8 cellular contexts compared by ENCODE assay signal in genomic region chr12:95073698-95074520, GRCh38. TPM values are rescaled to one million over a fixed set of nuclear protein-coding genes. Genes with fewer than 3 reads are reported as not detected.
DNase-seq lines count a peak whose midpoint lies in the region; ATAC-seq and TF ChIP-seq lines count a peak whose summit lies in the region.

No MANE protein-coding gene starts in this region.

- no peak for DNase-seq in GM13976 (ENCODE audit: low spot score)
- no peak for DNase-seq in SJCRH30
- DNase-seq in fibroblast of lung (ENCODE audit: low read depth in 2 of 2), result no peak
- DNase-seq in skeletal muscle cell (ENCODE audit: low read depth), result no peak
- no peak for DNase-seq in activated gamma-delta T cell (lab: John Stamatoyannopoulos, UW)
- DNase-seq in superior temporal gyrus (ENCODE audit: extremely low spot score), result no peak
- no peak for DNase-seq in 8988T

- H3K27ac ChIP-seq in SJCRH30 (no peak overlapping the region), fibroblast of lung (ENCODE audit: insufficient read depth, low read length) (no peak overlapping the region)

- peak; percentile 84 for TF ChIP-seq CTCF in GM13976 (IDR thresholded peaks at IDR 0.05; ENCODE audit: borderline replicate concordance, control extremely low read depth, extremely low read depth, insufficient read depth, missing control alignments)
- peak; percentile 70 to 87 for TF ChIP-seq CTCF in fibroblast of lung (conservative IDR thresholded peaks at IDR 0.05 in 1 of 2, IDR thresholded peaks at IDR 0.05 in 1 of 2; ENCODE audit: low read depth in 1 of 2, low read length in 2 of 2)

- H3K27me3 ChIP-seq in SJCRH30 (no peaks in the 10 kb centered on the region), fibroblast of lung (ENCODE audit: control insufficient read depth, insufficient read depth, low read length) (no peaks in the 10 kb centered on the region)

- no peaks in the 10 kb centered on the region for H4K20me1 ChIP-seq in fibroblast of lung (ENCODE audit: control insufficient read depth, extremely low read depth, insufficient read depth, low read length)

- H3K4me3 ChIP-seq in SJCRH30, result peak overlapping the region; percentile 92
- H3K4me3 ChIP-seq in fibroblast of lung (replicated peaks in 1 of 4; ENCODE audit: control extremely low read depth in 1 of 4, insufficient read depth in 1 of 4, low read depth in 3 of 4, low read length in 4 of 4), result peak overlapping the region in 2 of 4 experiments; percentile 85 to 93
- H3K4me3 ChIP-seq in skeletal muscle cell (ENCODE audit: low read depth, low read length), result peak overlapping the region; percentile 88

- no peak overlapping the region for H2AFZ ChIP-seq in fibroblast of lung (ENCODE audit: low read length)

- H3K36me3 ChIP-seq in SJCRH30, result no peaks in the 10 kb centered on the region
- H3K36me3 ChIP-seq in fibroblast of lung (ENCODE audit: control insufficient read depth, insufficient read depth, low read length), result no peaks in the 10 kb centered on the region

- H3K9me3 ChIP-seq in SJCRH30 (replicated peaks) (no peaks in the 10 kb centered on the region), fibroblast of lung (ENCODE audit: control insufficient read depth, insufficient read depth, low read depth, low read length) (no peaks in the 10 kb centered on the region)

- peaks cover 13% of the 10 kb centered on the region for H3K79me2 ChIP-seq in fibroblast of lung (ENCODE audit: control insufficient read depth, insufficient read depth, low read length)

- no peak overlapping the region for H3K4me2 ChIP-seq in fibroblast of lung (ENCODE audit: extremely low read depth, insufficient read depth, low read length)

- H3K4me1 ChIP-seq in SJCRH30, result no peaks in the 10 kb centered on the region
- H3K4me1 ChIP-seq in fibroblast of lung (ENCODE audit: control insufficient read depth, extremely low read depth, insufficient read depth, low read length), result no peaks in the 10 kb centered on the region

- ATAC-seq in HG03139 (IDR thresholded peaks at IDR 0.05; ENCODE audit: unreplicated experiment), result no peak

- in situ Hi-C loops in GM13976 (cut with MboI; ENCODE audit: low sequenced_read_pairs, unreplicated experiment), result no loop called here

- no peak overlapping the region for H3K9ac ChIP-seq in fibroblast of lung (ENCODE audit: insufficient read depth, low read length)

RNA-seq across cellular contexts. Expression of gene NR2C1, which starts 0.5 kb away (rescaled TPM):
- total RNA-seq in SJCRH30 (2014; rRNA removed; shearing (Covaris generic)), result 33.7 and 39.1 TPM in 2 replicates
- total RNA-seq in fibroblast of lung, result 21.8 and 25.6 TPM in 2 replicates
- polyA plus RNA-seq in fibroblast of lung, result 15.6 and 27.0 TPM in 2 replicates
- polyA plus RNA-seq in fibroblast of lung (2012), result 13.6 and 17.9 TPM in 2 replicates
- 0.12 and 3.7 TPM in 2 replicates for polyA minus RNA-seq in fibroblast of lung (ENCODE audit: low replicate concordance)
